In the genomic region with DNA sequence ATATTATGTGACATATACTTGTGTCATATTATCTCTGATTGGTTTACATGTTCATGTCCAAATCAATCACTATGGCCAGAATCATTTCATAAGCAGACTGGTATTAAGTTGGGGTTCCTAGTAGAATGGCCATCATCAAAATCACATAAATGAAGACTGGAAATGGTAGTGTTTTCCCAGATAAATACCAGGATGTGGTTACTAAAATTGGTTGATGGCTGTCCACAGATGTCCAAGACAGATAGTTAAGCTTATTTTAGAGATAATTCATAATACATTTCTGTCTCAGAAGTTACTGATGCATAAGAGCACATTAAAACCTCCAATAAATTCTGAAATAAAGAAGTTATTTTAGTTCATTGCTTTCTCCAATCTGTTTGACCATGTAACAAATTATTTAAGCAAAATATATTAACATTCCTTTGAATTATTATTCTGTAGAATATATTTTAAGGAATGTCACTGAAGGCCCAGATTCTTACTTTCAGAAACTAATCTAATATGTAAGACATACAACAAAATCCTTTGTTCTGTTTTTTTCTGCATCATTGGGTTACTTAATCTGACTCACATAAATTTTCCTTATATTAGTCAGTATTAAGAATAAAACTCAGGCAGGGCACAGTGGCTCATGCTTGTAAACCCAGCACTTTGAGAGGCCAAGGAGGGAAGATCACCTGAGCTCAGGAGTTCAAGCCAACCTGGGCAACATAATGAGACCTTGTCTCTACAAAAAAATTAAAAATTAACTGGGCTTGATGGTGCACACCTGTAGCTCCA, we compare ENCODE assay signal across 15 cellular contexts.
A peak's percentile ranks its signal among the peaks of the same experiment; 100 is the strongest.
DNase-seq lines count a peak whose midpoint lies in the region; ATAC-seq and TF ChIP-seq lines count a peak whose summit lies in the region.
"Had no signal": no experiment of that assay in that cellular context is flagged by ENCODE, and none has a peak within 500 bp of the region (broad histone marks: within the 10 kb centered on the region; RNA-seq: fewer than 3 reads in every experiment).

No MANE protein-coding gene starts in this region.

- no peak overlapping the region for H3K9ac ChIP-seq in DND-41 (ENCODE audit: low read depth, low read length)

- no peak overlapping the region for H3K27ac Mint-ChIP-seq in activated T-helper 2 cell treated with anti-CD3 and anti-CD28 coated beads, Interferon-gamma antibody, Interleukin-2, Interleukin-4, amounts not matched to agents 10 μg/mL and 5 μg/mL and 100 μg/mL, durations not matched to agents 14 hours and 24 hours and 36 hours
- H3K27ac Mint-ChIP-seq: progenitor cell of endocrine pancreas had no signal

- no peak overlapping the region for H3K4me2 ChIP-seq in DND-41 (ENCODE audit: insufficient read depth, low read length)

- intact Hi-C loops in stomach (cut with DNase I; ENCODE audit: low total_unique reads), result no loop called here
- intact Hi-C loops in activated T-helper 2 cell treated with anti-CD3 and anti-CD28 coated beads, Interferon-gamma antibody, Interleukin-2, Interleukin-4, amounts not matched to agents 10 μg/mL and 5 μg/mL and 100 μg/mL, durations not matched to agents 14 hours and 24 hours and 36 hours (cut with micrococcal nuclease), result loop anchor here (5.0 kb wide), 1 partner anchor 50 kb away; no protein-coding TSS in a partner anchor

- H3K27ac ChIP-seq in DND-41 (ENCODE audit: low read length), result peak overlapping the region; percentile 51; the same call in 1 of the 2 replicates
- no peak overlapping the region for H3K27ac ChIP-seq in stomach
- H3K27ac ChIP-seq: ascending aorta had no signal

- no peak for TF ChIP-seq EP300 in stomach (IDR thresholded peaks at IDR 0.05)

- H3K4me3 ChIP-seq in DND-41 (ENCODE audit: low read depth in 1 of 2, low read length in 2 of 2) (no peak overlapping the region), astrocyte of the spinal cord (ENCODE audit: low read depth, low read length) (no peak overlapping the region), kidney epithelial cell (ENCODE audit: low read depth, low read length) (no peak overlapping the region), stomach (no peak overlapping the region)
- H3K4me3 ChIP-seq: ascending aorta had no signal

- H3K36me3 Mint-ChIP-seq in activated T-helper 2 cell treated with anti-CD3 and anti-CD28 coated beads, Interferon-gamma antibody, Interleukin-2, Interleukin-4, amounts not matched to agents 10 μg/mL and 5 μg/mL and 100 μg/mL, durations not matched to agents 14 hours and 24 hours and 36 hours (ENCODE audit: low read depth), result no peaks in the 10 kb centered on the region

- ATAC-seq in DND-41 (ENCODE audit: insufficient read depth, low read depth) (no peak), HG03175 (IDR thresholded peaks at IDR 0.05; ENCODE audit: unreplicated experiment) (no peak)

- no peaks in the 10 kb centered on the region for H4K20me1 ChIP-seq in DND-41 (ENCODE audit: insufficient read depth, low read length)

- no peak overlapping the region for H2AFZ ChIP-seq in DND-41 (ENCODE audit: low read depth, low read length)

- H3K4me1 ChIP-seq in DND-41 (ENCODE audit: insufficient read depth, low read length), result peaks cover 24% of the 10 kb centered on the region
- no peaks in the 10 kb centered on the region for H3K4me1 ChIP-seq in stomach
- H3K4me1 ChIP-seq: ascending aorta had no signal

- H3K27me3 Mint-ChIP-seq in activated T-helper 2 cell treated with anti-CD3 and anti-CD28 coated beads, Interferon-gamma antibody, Interleukin-2, Interleukin-4, amounts not matched to agents 10 μg/mL and 5 μg/mL and 100 μg/mL, durations not matched to agents 14 hours and 24 hours and 36 hours (ENCODE audit: low read depth), result peaks cover 8% of the 10 kb centered on the region
- H3K27me3 Mint-ChIP-seq: progenitor cell of endocrine pancreas had no signal

- DNase-seq in DND-41 (no peak), LHCN-M2 (ENCODE audit: low read depth) (peak; percentile 76), astrocyte of the spinal cord (ENCODE audit: low read depth, low spot score) (peak; percentile 59), kidney epithelial cell (ENCODE audit: low read depth) (peak; percentile 44), stomach (no peak), DMS 273 treated with DMSO at 0.1 percent for 48 hours (lab: John Stamatoyannopoulos, UW) (no peak)
- DNase-seq in activated T-helper 2 cell treated with anti-CD3 and anti-CD28 coated beads, Interferon-gamma antibody, Interleukin-2, Interleukin-4, amounts not matched to agents 10 μg/mL and 5 μg/mL and 100 μg/mL, durations not matched to agents 14 hours and 24 hours and 36 hours (ENCODE audit: low spot score), result no peak
- DNase-seq: activated gamma-delta T cell; islet precursor cell; NCI-H2171 treated with DMSO at 0.1 percent for 48 hours; NK-92 treated with Interleukin-12 subunit alpha and Interleukin-12 subunit beta, amount 100 ng/mL, for 24 hours; SHP77 treated with DMSO at 0.1 percent for 48 hours had no signal

- H3K36me3 ChIP-seq in DND-41 (ENCODE audit: insufficient read depth, low read length), result no peaks in the 10 kb centered on the region
- no peaks in the 10 kb centered on the region for H3K36me3 ChIP-seq in kidney epithelial cell (ENCODE audit: control insufficient read depth, insufficient read depth, low read length)
- no peaks in the 10 kb centered on the region for H3K36me3 ChIP-seq in stomach
- H3K36me3 ChIP-seq: ascending aorta had no signal

- TF ChIP-seq POLR2A in stomach (IDR thresholded peaks at IDR 0.05), result no peak

- no peaks in the 10 kb centered on the region for H3K79me2 ChIP-seq in DND-41 (ENCODE audit: insufficient read depth, low read length)

- H3K9me3 ChIP-seq in DND-41 (ENCODE audit: insufficient read depth, low read length, severe bottlenecking) (no peaks in the 10 kb centered on the region), stomach (no peaks in the 10 kb centered on the region)
- H3K9me3 ChIP-seq: ascending aorta had no signal

- H3K4me3 Mint-ChIP-seq in activated T-helper 2 cell treated with anti-CD3 and anti-CD28 coated beads, Interferon-gamma antibody, Interleukin-2, Interleukin-4, amounts not matched to agents 10 μg/mL and 5 μg/mL and 100 μg/mL, durations not matched to agents 14 hours and 24 hours and 36 hours (ENCODE audit: low read depth), result no peak overlapping the region

- H3K9me3 Mint-ChIP-seq in activated T-helper 2 cell treated with anti-CD3 and anti-CD28 coated beads, Interferon-gamma antibody, Interleukin-2, Interleukin-4, amounts not matched to agents 10 μg/mL and 5 μg/mL and 100 μg/mL, durations not matched to agents 14 hours and 24 hours and 36 hours, result no peaks in the 10 kb centered on the region

- in situ Hi-C loops in astrocyte of the spinal cord (cut with HindIII; ENCODE audit: low sequenced_read_pairs), result no loop called here

- TF ChIP-seq CTCF in DND-41 (IDR thresholded peaks at IDR 0.05; ENCODE audit: borderline replicate concordance, extremely low read depth, low read length, poor library complexity, severe bottlenecking), result no peak
- no peak for TF ChIP-seq CTCF in astrocyte of the spinal cord (IDR thresholded peaks at IDR 0.05; ENCODE audit: low read depth, low read length)
- TF ChIP-seq CTCF in kidney epithelial cell (IDR thresholded peaks at IDR 0.05; ENCODE audit: insufficient read depth, low read length, poor library complexity, severe bottlenecking), result no peak
- TF ChIP-seq CTCF in stomach (IDR thresholded peaks at IDR 0.05), result no peak

- H3K4me1 Mint-ChIP-seq in activated T-helper 2 cell treated with anti-CD3 and anti-CD28 coated beads, Interferon-gamma antibody, Interleukin-2, Interleukin-4, amounts not matched to agents 10 μg/mL and 5 μg/mL and 100 μg/mL, durations not matched to agents 14 hours and 24 hours and 36 hours (ENCODE audit: low read depth), result peaks cover 11% of the 10 kb centered on the region

- H3K27me3 ChIP-seq in DND-41 (ENCODE audit: insufficient read depth, low read length, poor library complexity) (no peaks in the 10 kb centered on the region), kidney epithelial cell (ENCODE audit: control insufficient read depth, insufficient read depth, low read length) (no peaks in the 10 kb centered on the region), stomach (no peaks in the 10 kb centered on the region)
- H3K27me3 ChIP-seq: ascending aorta had no signal

Comparison
In these comparisons a context has a peak if more than half of its experiments do, and no peak if none do; other contexts are left out.
1. DNase-seq: peak in LHCN-M2 (single experiment), astrocyte of the spinal cord (single experiment) and kidney epithelial cell (single experiment); none in DND-41 (single experiment), stomach (single experiment), activated T-helper 2 cell treated with anti-CD3 and anti-CD28 coated beads, Interferon-gamma antibody, Interleukin-2, Interleukin-4, amounts not matched to agents 10 μg/mL and 5 μg/mL and 100 μg/mL, durations not matched to agents 14 hours and 24 hours and 36 hours (single experiment) and DMS 273 treated with DMSO at 0.1 percent for 48 hours (single experiment).